In the genomic region with DNA sequence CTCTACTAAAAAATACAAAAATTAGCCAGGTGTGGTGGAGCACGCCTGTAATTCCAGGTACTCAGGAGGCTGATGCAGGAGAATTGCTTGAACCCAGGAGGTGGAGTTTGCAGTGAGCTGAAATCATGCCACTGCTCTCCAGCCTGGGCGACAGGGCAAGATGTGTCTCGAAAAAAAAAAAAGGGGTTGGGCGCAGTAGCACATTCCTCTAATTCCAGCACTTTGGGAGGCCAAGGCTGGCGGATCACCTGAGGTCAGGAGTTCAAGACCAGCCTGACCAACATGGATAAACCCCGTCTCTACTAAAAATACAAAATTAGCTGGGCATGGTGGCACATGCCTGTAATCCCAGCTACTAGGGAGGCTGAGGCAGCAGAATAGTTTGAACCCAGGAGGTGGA, we compare ENCODE assay signal across 4 cellular contexts. TPM values are rescaled to one million over a fixed set of nuclear protein-coding genes. Genes with fewer than 3 reads are reported as not detected.
DNase-seq lines count a peak whose midpoint lies in the region; ATAC-seq, FAIRE-seq and TF ChIP-seq lines count a peak whose summit lies in the region.
"Not testable (repeated sequence)": the region's sequence is repeated elsewhere in the genome, so short reads cannot be mapped to it uniquely, and the experiment has no call there.

No MANE protein-coding gene starts in this region.

- not testable (repeated sequence) for H3K4me3 ChIP-seq in HCT116 (replicated peaks in 1 of 2; ENCODE audit: low read depth in 1 of 2, low read length in 2 of 2); HepG2 (replicated peaks in 1 of 3; ENCODE audit: insufficient read depth in 1 of 3, low read depth in 2 of 3, low read length in 3 of 3); sigmoid colon

- not testable (repeated sequence) for H4K20me1 ChIP-seq in HCT116 (ENCODE audit: insufficient read depth); HepG2 (ENCODE audit: insufficient read depth, low read length)

- in situ Hi-C loops in HepG2 (cut with HindIII; ENCODE audit: extremely low pct_ligation_motif_present, low pct_unique_long_range_greater_than_20kb), result not testable (repeated sequence)

- H3K27ac ChIP-seq in HCT116 (ENCODE audit: low read depth, low read length); HepG2 (ENCODE audit: extremely low read length, insufficient read depth, low read length); sigmoid colon: not testable (repeated sequence)

- FAIRE-seq in HepG2 (lab: Jason Lieb, UNC), result not testable (repeated sequence)

- peak overlapping the region; percentile 49 for H3K4me2 ChIP-seq in HCT116 (ENCODE audit: low read length)
- H3K4me2 ChIP-seq in HepG2 (ENCODE audit: low read depth, low read length), result not testable (repeated sequence)

- POLR2A ChIA-PET in HCT116 (lab: Charles Lee); HepG2 (lab: Yijun Ruan, JAX): not testable (repeated sequence)

- TF ChIP-seq CTCF in HCT116 (IDR thresholded peaks at IDR 0.05 in 2 of 3, conservative IDR thresholded peaks at IDR 0.05 in 1 of 3; ENCODE audit: borderline replicate concordance in 1 of 3, insufficient read depth in 1 of 3, low read depth in 2 of 3, low read length in 2 of 3); HepG2 (CRISPR knock-in tag; IDR thresholded peaks at IDR 0.05); sigmoid colon (IDR thresholded peaks at IDR 0.05): not testable (repeated sequence)

- 30% methylated on average over 6 of the region's 6 CpGs for WGBS in HepG2 (ENCODE audit: low lambda C conversion rate)
- WGBS in sigmoid colon, 2 donors, result 89 to 92% methylated on average over 6 of the region's 6 CpGs

- DNase-seq in HCT116 (ENCODE audit: low read depth, low spot score); HepG2 (ENCODE audit: low spot score): not testable (repeated sequence)
- DNase-seq in M059J (ENCODE audit: low read depth) (peak; percentile 28), sigmoid colon (peak; percentile 14)

- intact Hi-C loops in HCT116 (cut with micrococcal nuclease); HepG2 (cut with micrococcal nuclease; ENCODE audit: unreplicated experiment); sigmoid colon (cut with DNase I): not testable (repeated sequence)

- not testable (repeated sequence) for H3K9ac ChIP-seq in HCT116 (ENCODE audit: low read length); HepG2 (ENCODE audit: insufficient read depth, low read depth, low read length)

- ATAC-seq in HCT116, HepG2: not testable (repeated sequence)

- RAD21 ChIA-PET in HCT116 (lab: Charles Lee; ENCODE audit: low non-redundant PET in 1 of 2, low total read pairs in 2 of 2, uncharacterized antibody in 2 of 2, unreplicated experiment in 2 of 2), result not testable (repeated sequence)

- H3K4me1 ChIP-seq in HCT116 (ENCODE audit: control insufficient read depth in 1 of 2, insufficient read depth in 2 of 2, low read length in 2 of 2) (peaks cover 9 to 23% of the 10 kb centered on the region in 2 experiments), HepG2 (ENCODE audit: insufficient read depth, low read length) (peaks cover 28% of the 10 kb centered on the region)
- not testable (repeated sequence) for H3K4me1 ChIP-seq in sigmoid colon

- H3K79me2 ChIP-seq in HCT116 (ENCODE audit: insufficient read depth, low read length); HepG2 (ENCODE audit: insufficient read depth, low read length): not testable (repeated sequence)

- TF ChIP-seq POLR2A in HCT116 (IDR thresholded peaks at IDR 0.05; ENCODE audit: borderline replicate concordance, extremely low read depth, insufficient read depth, insufficient read length); HepG2 (IDR thresholded peaks at IDR 0.05; ENCODE audit: insufficient read depth in 1 of 2, low read depth in 2 of 2, low read length in 2 of 2); sigmoid colon (IDR thresholded peaks at IDR 0.05): not testable (repeated sequence)

- not testable (repeated sequence) for BruUV-seq in HCT116 (replicated peaks; lab: Mats Ljungman, UMichigan); HepG2 (replicated peaks; lab: Mats Ljungman, UMichigan)

- not testable (repeated sequence) for H2AFZ ChIP-seq in HCT116 (ENCODE audit: low read depth, low read length, poor library complexity, severe bottlenecking); HepG2 (ENCODE audit: low read length)

- H3K9me3 ChIP-seq in HCT116 (ENCODE audit: control insufficient read depth in 1 of 2, insufficient read depth in 1 of 2, low read depth in 1 of 2, low read length in 2 of 2); HepG2 (ENCODE audit: low read length); sigmoid colon: not testable (repeated sequence)

- TF ChIP-seq EP300 in HepG2 (IDR thresholded peaks at IDR 0.05; ENCODE audit: low read depth in 2 of 2, low read length in 2 of 2); HepG2 (CRISPR knock-in tag; IDR thresholded peaks at IDR 0.05; ENCODE audit: borderline replicate concordance); sigmoid colon (IDR thresholded peaks at IDR 0.05): not testable (repeated sequence)

- H3K9me2 ChIP-seq in HCT116 (ENCODE audit: insufficient read depth), result not testable (repeated sequence)

- not testable (repeated sequence) for H3K27me3 ChIP-seq in HCT116 (ENCODE audit: insufficient read depth, low read length); HepG2 (ENCODE audit: control insufficient read depth in 1 of 2, insufficient read depth in 2 of 2, low read length in 2 of 2); sigmoid colon

- not testable (repeated sequence) for TF ChIP-seq RAD21 in HCT116 (IDR thresholded peaks at IDR 0.05; ENCODE audit: low read depth); HepG2 (CRISPR knock-in tag; IDR thresholded peaks at IDR 0.05)

- H3K36me3 ChIP-seq in HCT116 (ENCODE audit: control insufficient read depth in 1 of 2, insufficient read depth in 2 of 2, low read length in 2 of 2); HepG2 (replicated peaks in 1 of 2; ENCODE audit: control insufficient read depth in 1 of 2, insufficient read depth in 2 of 2, low read length in 2 of 2); sigmoid colon: not testable (repeated sequence)

- CTCF ChIA-PET in HCT116 (lab: Charles Lee), result interaction anchor here (0.7 kb wide), 1 partner anchor 101 kb away, joined by 4 read pairs; no protein-coding TSS in a partner anchor
- CTCF ChIA-PET in HepG2 (lab: Yijun Ruan, JAX; ENCODE audit: low intra/inter-chr PET ratio, low total read pairs), result not testable (repeated sequence)

RNA-seq across cellular contexts. Expression of a gene that starts 5.2 kb away (rescaled TPM):
- total RNA-seq in HCT116 (2021; ENCODE audit: unreplicated experiment) (30.4 TPM), HepG2 (2016; rRNA removed; fragmentation: Illumina TruSeq; extraction: Trizol) (10.8 and 11.8 TPM in 2 replicates), sigmoid colon (10 to 100 TPM in 1 of 4 donors, 1 to 10 TPM in 3; 6.7 to 10.2 (median 8.7) TPM)
- 19.2 and 19.5 TPM in 2 replicates for polyA plus RNA-seq in HCT116 (2012)
- total RNA-seq in M059J (2014; rRNA removed; shearing (Covaris generic)), result 11.2 and 12.8 TPM in 2 replicates
- total RNA-seq in HepG2 (2016; cell fraction: cytosol; rRNA removed; fragmentation: Illumina TruSeq; extraction: Trizol; ENCODE audit: low read depth), result 1.2 and 1.4 TPM in 2 replicates
- 11.1 and 11.4 TPM in 2 replicates for total RNA-seq in HepG2 (2016; cell fraction: insoluble cytoplasmic fraction; rRNA removed; fragmentation: Illumina TruSeq; extraction: Trizol)
- total RNA-seq in HepG2 (2016; cell fraction: membrane; rRNA removed; fragmentation: Illumina TruSeq; extraction: Trizol), result 7.1 and 7.4 TPM in 2 replicates
- 8.5 and 10.1 TPM in 2 replicates for total RNA-seq in HepG2 (2016; cell fraction: nucleus; rRNA removed; fragmentation: Illumina TruSeq; extraction: Trizol)
- polyA plus RNA-seq in HepG2 (2011; rRNA removed) (7.2 and 8.3 TPM in 2 replicates), sigmoid colon (10 to 100 TPM; 11.4 to 20.3 (median 18.0) TPM)
- 3.3 and 3.9 TPM in 2 replicates for polyA plus RNA-seq in HepG2 (2011; cell fraction: cytosol; rRNA removed)
- polyA plus RNA-seq in HepG2 (2011; cell fraction: nucleus; rRNA removed), result 6.3 and 6.8 TPM in 2 replicates
- polyA plus RNA-seq in HepG2 (2012), result 16.2 and 16.9 TPM in 2 replicates
- polyA plus RNA-seq in HepG2 (2016; cell fraction: cytosol; fragmentation: Illumina TruSeq; extraction: Trizol; ENCODE audit: low read depth), result 1.7 and 1.9 TPM in 2 replicates
- 14.6 and 18.9 TPM in 2 replicates for polyA plus RNA-seq in HepG2 (2016; cell fraction: insoluble cytoplasmic fraction; fragmentation: Illumina TruSeq; extraction: Trizol; ENCODE audit: low read depth)
- polyA plus RNA-seq in HepG2 (2016; cell fraction: membrane; fragmentation: Illumina TruSeq; extraction: Trizol; ENCODE audit: low read depth), result 4.5 and 5.5 TPM in 2 replicates
- 17.7 and 23.9 TPM in 2 replicates for polyA plus RNA-seq in HepG2 (2016; cell fraction: nucleus; fragmentation: Illumina TruSeq; extraction: Trizol; ENCODE audit: insufficient read depth, low read depth)
- 10.7 and 12.1 TPM in 2 replicates for polyA minus RNA-seq in HepG2 (2011; rRNA and poly(A)+ RNA removed; ENCODE audit: low replicate concordance)
- polyA minus RNA-seq in HepG2 (2011; cell fraction: cytosol; rRNA and poly(A)+ RNA removed), result 8.1 and 9.5 TPM in 2 replicates
- 7.2 and 8.5 TPM in 2 replicates for polyA minus RNA-seq in HepG2 (2011; cell fraction: nucleus; rRNA and poly(A)+ RNA removed)

RNA-seq across cellular contexts. Expression of a gene that starts 36.6 kb away (rescaled TPM):
- 9.7 TPM for total RNA-seq in HCT116 (2021; ENCODE audit: unreplicated experiment)
- polyA plus RNA-seq in HCT116 (2012), result 4.9 and 6.1 TPM in 2 replicates
- 0.25 TPM in 1 of 2 replicates, not detected in the other for total RNA-seq in M059J (2014; rRNA removed; shearing (Covaris generic))
- 1.1 and 4.5 TPM in 2 replicates for total RNA-seq in HepG2 (2016; rRNA removed; fragmentation: Illumina TruSeq; extraction: Trizol)
- total RNA-seq in HepG2 (2016; cell fraction: cytosol; rRNA removed; fragmentation: Illumina TruSeq; extraction: Trizol; ENCODE audit: low read depth), result 1.5 and 1.9 TPM in 2 replicates
- 1.3 and 2.7 TPM in 2 replicates for total RNA-seq in HepG2 (2016; cell fraction: insoluble cytoplasmic fraction; rRNA removed; fragmentation: Illumina TruSeq; extraction: Trizol)
- total RNA-seq in HepG2 (2016; cell fraction: membrane; rRNA removed; fragmentation: Illumina TruSeq; extraction: Trizol), result 1.7 TPM in 2 replicates
- total RNA-seq in HepG2 (2016; cell fraction: nucleus; rRNA removed; fragmentation: Illumina TruSeq; extraction: Trizol), result 4.2 and 4.8 TPM in 2 replicates
- 7.3 and 7.8 TPM in 2 replicates for polyA plus RNA-seq in HepG2 (2011; rRNA removed)
- polyA plus RNA-seq in HepG2 (2011; cell fraction: cytosol; rRNA removed), result 1.8 and 1.9 TPM in 2 replicates
- 53.9 and 60.7 TPM in 2 replicates for polyA plus RNA-seq in HepG2 (2011; cell fraction: nucleus; rRNA removed)
- polyA plus RNA-seq in HepG2 (2012), result 6.4 and 8.2 TPM in 2 replicates
- polyA plus RNA-seq in HepG2 (2016; cell fraction: cytosol; fragmentation: Illumina TruSeq; extraction: Trizol; ENCODE audit: low read depth), result 0.27 and 0.35 TPM in 2 replicates
- 1.6 and 2.4 TPM in 2 replicates for polyA plus RNA-seq in HepG2 (2016; cell fraction: insoluble cytoplasmic fraction; fragmentation: Illumina TruSeq; extraction: Trizol; ENCODE audit: low read depth)
- polyA plus RNA-seq in HepG2 (2016; cell fraction: membrane; fragmentation: Illumina TruSeq; extraction: Trizol; ENCODE audit: low read depth), result 0.85 and 0.91 TPM in 2 replicates
- 23.6 and 26.4 TPM in 2 replicates for polyA plus RNA-seq in HepG2 (2016; cell fraction: nucleus; fragmentation: Illumina TruSeq; extraction: Trizol; ENCODE audit: insufficient read depth, low read depth)
- 4.9 and 19.9 TPM in 2 replicates for polyA minus RNA-seq in HepG2 (2011; rRNA and poly(A)+ RNA removed; ENCODE audit: low replicate concordance)
- polyA minus RNA-seq in HepG2 (2011; cell fraction: cytosol; rRNA and poly(A)+ RNA removed), result 0.53 and 1.3 TPM in 2 replicates
- 10.6 and 13.8 TPM in 2 replicates for polyA minus RNA-seq in HepG2 (2011; cell fraction: nucleus; rRNA and poly(A)+ RNA removed)
- 1 to 10 TPM in 3 of 4 donors, under 1 TPM in 1; 0.99 to 4.3 (median 2.6) TPM for total RNA-seq in sigmoid colon
- polyA plus RNA-seq in sigmoid colon, result 10 to 100 TPM; 48.0 to 85.0 (median 66.8) TPM
